ENCODE assay signal across 11 cellular contexts in genomic region chr6:37507690-37508421, GRCh38. TPM values are rescaled to one million over a fixed set of nuclear protein-coding genes. Genes with fewer than 3 reads are reported as not detected.
DNase-seq lines count a peak whose midpoint lies in the region; ATAC-seq and TF ChIP-seq lines count a peak whose summit lies in the region.
"Had no signal": no experiment of that assay in that cellular context is flagged by ENCODE, and none has a peak within 500 bp of the region (broad histone marks: within the 10 kb centered on the region; RNA-seq: fewer than 3 reads in every experiment).

No MANE protein-coding gene starts in this region.

- H3K27me3 ChIP-seq in thyroid gland: no peaks in the 10 kb centered on the region
- H3K27me3 ChIP-seq in esophagus muscularis mucosa: peaks cover 0 to 15% (median 0%) of the 10 kb centered on the region in 4 donors

- no peak for TF ChIP-seq POLR2A in thyroid gland (IDR thresholded peaks at IDR 0.05)
- no peak for TF ChIP-seq POLR2A in esophagus muscularis mucosa (IDR thresholded peaks at IDR 0.05; ENCODE audit: low read depth)

- peaks cover 4 to 10% of the 10 kb centered on the region in 2 donors for H3K9me3 Mint-ChIP-seq in activated naive CD4-positive, alpha-beta T cell treated with anti-CD3 and anti-CD28 coated beads, Interleukin-2, amount 50 U/mL, for 72 hours

- peak overlapping the region in 1 of 2 donors; percentile 67 for H3K27ac Mint-ChIP-seq in activated naive CD4-positive, alpha-beta T cell treated with anti-CD3 and anti-CD28 coated beads, Interleukin-2, amount 50 U/mL, for 72 hours

- no peak for TF ChIP-seq EP300 in esophagus muscularis mucosa (IDR thresholded peaks at IDR 0.05)

- ATAC-seq in activated naive CD4-positive, alpha-beta T cell treated with anti-CD3 and anti-CD28 coated beads, Interleukin-2, amount 50 U/mL, for 72 hours: peak; percentile 74 to 92

- WGBS in thyroid gland, 2 donors: 70 to 82% methylated on average over 2 to 4 of the region's 4 CpGs
- 60% methylated on average over 4 of the region's 4 CpGs for WGBS in esophagus muscularis mucosa

- DNase-seq in activated gamma-delta T cell treated with Interleukin-2 at 50 U/mL for 16 hours (peak; percentile 29), activated gamma-delta T cell (lab: John Stamatoyannopoulos, UW) (no peak), NCI-H2171 treated with DMSO at 0.1 percent for 48 hours (lab: John Stamatoyannopoulos, UW) (peak; percentile 62), thyroid gland (no peak), SIG-M5 treated with dmso at 0.1 percent for 504 hours (lab: John Stamatoyannopoulos, UW; ENCODE audit: unreplicated experiment) (no peak), esophagus muscularis mucosa (ENCODE audit: extremely low spot score) (no peak)
- DNase-seq in activated naive CD4-positive, alpha-beta T cell treated with anti-CD3 and anti-CD28 coated beads, Interleukin-2, amount 50 U/mL, for 72 hours (ENCODE audit: low spot score in 2 of 2): no peak
- DNase-seq in stimulated activated naive CD4-positive, alpha-beta T cell treated with Interleukin-2 at 50 U/mL for 16 hours (lab: John Stamatoyannopoulos, UW): peak; percentile 31
- DNase-seq: KG1, NCI-H226 had no signal

- H3K4me1 ChIP-seq in thyroid gland (no peaks in the 10 kb centered on the region), esophagus muscularis mucosa (no peaks in the 10 kb centered on the region)

- H3K27ac ChIP-seq in thyroid gland (no peak overlapping the region), esophagus muscularis mucosa (replicated peaks in 1 of 4) (no peak overlapping the region)
- H3K27ac ChIP-seq: RWPE1 had no signal

- no peaks in the 10 kb centered on the region for H3K9me3 ChIP-seq in thyroid gland
- no peaks in the 10 kb centered on the region for H3K9me3 ChIP-seq in esophagus muscularis mucosa

- no peaks in the 10 kb centered on the region for H3K36me3 Mint-ChIP-seq in activated naive CD4-positive, alpha-beta T cell treated with anti-CD3 and anti-CD28 coated beads, Interleukin-2, amount 50 U/mL, for 72 hours

- no peak overlapping the region for H3K4me3 ChIP-seq in thyroid gland (replicated peaks in 1 of 3)
- H3K4me3 ChIP-seq in esophagus muscularis mucosa: no peak overlapping the region

- TF ChIP-seq CTCF in thyroid gland (IDR thresholded peaks at IDR 0.05) (no peak), esophagus muscularis mucosa (IDR thresholded peaks at IDR 0.05) (no peak)

- intact Hi-C loops in thyroid gland (cut with DNase I): no loop called here
- intact Hi-C loops in esophagus muscularis mucosa (cut with DNase I): no loop called here

- H3K36me3 ChIP-seq in thyroid gland (no peaks in the 10 kb centered on the region), esophagus muscularis mucosa (no peaks in the 10 kb centered on the region)

RNA-seq across cellular contexts. Expression of gene CCDC167, which starts 8.2 kb away (rescaled TPM):
- 10 to 100 TPM; 53.3 to 68.6 TPM for total RNA-seq in activated naive CD4-positive, alpha-beta T cell treated with anti-CD3 and anti-CD28 coated beads, Interleukin-2, amount 50 U/mL, for 72 hours
- total RNA-seq in thyroid gland (10 to 100 TPM in 3 of 4 donors, not detected in 1; 24.7 to 40.3 (median 26.6) TPM), esophagus muscularis mucosa (10 to 100 TPM; 11.1 to 19.1 (median 16.3) TPM)

Comparison
In these comparisons a context has a peak if more than half of its experiments do, and no peak if none do; other contexts are left out.
1. DNase-seq: peak in activated gamma-delta T cell treated with Interleukin-2 at 50 U/mL for 16 hours (single experiment), NCI-H2171 treated with DMSO at 0.1 percent for 48 hours (single experiment) and stimulated activated naive CD4-positive, alpha-beta T cell treated with Interleukin-2 at 50 U/mL for 16 hours (single experiment); none in activated gamma-delta T cell (single experiment), activated naive CD4-positive, alpha-beta T cell treated with anti-CD3 and anti-CD28 coated beads, Interleukin-2, amount 50 U/mL, for 72 hours (0 of 2), thyroid gland (0 of 2), SIG-M5 treated with dmso at 0.1 percent for 504 hours (single experiment) and esophagus muscularis mucosa (single experiment).